26 cellular contexts compared by ENCODE assay signal in genomic region chr5:131771692-131772091, GRCh38. TPM values are rescaled to one million over a fixed set of nuclear protein-coding genes. Genes with fewer than 3 reads are reported as not detected.
DNase-seq lines count a peak whose midpoint lies in the region; ATAC-seq, FAIRE-seq and TF ChIP-seq lines count a peak whose summit lies in the region.
"Had no signal": no experiment of that assay in that cellular context is flagged by ENCODE, and none has a peak within 500 bp of the region (broad histone marks: within the 10 kb centered on the region; RNA-seq: fewer than 3 reads in every experiment).

No MANE protein-coding gene starts in this region.

- no peak for DNase-seq in GM12878 (ENCODE audit: low read depth, low spot score)
- no peak for DNase-seq in gastrocnemius medialis
- no peak for DNase-seq in stimulated activated naive CD4-positive, alpha-beta T cell (lab: John Stamatoyannopoulos, UW)
- no peak for DNase-seq in tibial nerve (ENCODE audit: low spot score in 2 of 2)
- DNase-seq in stimulated activated effector memory CD8-positive, alpha-beta T cell treated with anti-CD3 and anti-CD28 coated beads, Interleukin-12 subunit alpha, Interleukin-12 subunit beta, amount 100 ng/mL, for 72 hours (ENCODE audit: low spot score in 2 of 2): no peak
- DNase-seq in HTR-8/SVneo (ENCODE audit: insufficient read length, low spot score): no peak
- DNase-seq: 8988T; ACHN; C1 segment of cervical spinal cord; CD4-positive, alpha-beta memory T cell; CD4-positive, CD25-positive, alpha-beta regulatory T cell; CD8-positive, alpha-beta memory T cell; COR-L47; DMS 273 treated with DMSO at 0.1 percent for 48 hours; DMS153; DMS53; DMS79; DND-41; EL; GDM1 had no signal

- H4K20me1 ChIP-seq in BLaER1 treated with 17β-estradiol and CSF1 and Interleukin-3, amounts not matched to agents 10 nM and 100 nM: peaks cover 18 to 100% (median 57%) of the 10 kb centered on the region in 11 experiments; a peak in 18 of 22 replicates
- H4K20me1 ChIP-seq in GM12878 (ENCODE audit: control insufficient read depth, insufficient read depth): no peaks in the 10 kb centered on the region

- WGBS in GM12878 (ENCODE audit: insufficient coverage, insufficient replicate concordance, low lambda C conversion rate, missing lambda C conversion rate): 100% methylated on average over 4 of the region's 4 CpGs
- 85 to 87% methylated on average over 4 of the region's 4 CpGs for WGBS in tibial nerve, 2 donors

- H3K36me3 ChIP-seq in BLaER1 treated with 17β-estradiol and CSF1 and Interleukin-3, amounts not matched to agents 10 nM and 100 nM: peaks cover 10 to 45% (median 20%) of the 10 kb centered on the region in 11 experiments; a peak in 21 of 22 replicates
- no peaks in the 10 kb centered on the region for H3K36me3 ChIP-seq in GM12878 (ENCODE audit: control insufficient read depth in 2 of 2, insufficient read depth in 2 of 2, low read length in 1 of 2)
- no peaks in the 10 kb centered on the region for H3K36me3 ChIP-seq in neutrophil
- no peaks in the 10 kb centered on the region for H3K36me3 ChIP-seq in gastrocnemius medialis
- no peaks in the 10 kb centered on the region for H3K36me3 ChIP-seq in tibial nerve

- H3K9ac ChIP-seq in BLaER1 treated with 17β-estradiol and CSF1 and Interleukin-3, amounts not matched to agents 10 nM and 100 nM: no peak overlapping the region
- no peak overlapping the region for H3K9ac ChIP-seq in GM12878 (ENCODE audit: control insufficient read depth, insufficient read depth, low read length)

- intact Hi-C loops in GM12878 (cut with micrococcal nuclease; ENCODE audit: unreplicated experiment): no loop called here
- intact Hi-C loops in gastrocnemius medialis (cut with DNase I; ENCODE audit: low total_unique reads): no loop called here

- H3K36me3 Mint-ChIP-seq in stimulated activated effector memory CD8-positive, alpha-beta T cell treated with anti-CD3 and anti-CD28 coated beads, Interleukin-12 subunit alpha, Interleukin-12 subunit beta, amount 100 ng/mL, for 72 hours: no peaks in the 10 kb centered on the region
- H3K36me3 Mint-ChIP-seq: CD8-positive, alpha-beta memory T cell had no signal

- no peak overlapping the region for H2AFZ ChIP-seq in GM12878 (ENCODE audit: control insufficient read depth, low read depth, low read length)

- TF ChIP-seq EP300 in GM12878 (IDR thresholded peaks at IDR 0.05; ENCODE audit: borderline replicate concordance in 1 of 2, control insufficient read depth in 1 of 2, low read depth in 2 of 2, low read length in 2 of 2): no peak
- no peak for TF ChIP-seq EP300 in tibial nerve (IDR thresholded peaks at IDR 0.05)

- H3K27me3 ChIP-seq in BLaER1 treated with 17β-estradiol and CSF1 and Interleukin-3, amounts not matched to agents 10 nM and 100 nM: no peaks in the 10 kb centered on the region
- no peaks in the 10 kb centered on the region for H3K27me3 ChIP-seq in GM12878 (replicated peaks in 1 of 2; ENCODE audit: control insufficient read depth in 2 of 2, insufficient read depth in 2 of 2, low read length in 1 of 2)
- H3K27me3 ChIP-seq in neutrophil: no peaks in the 10 kb centered on the region
- H3K27me3 ChIP-seq in gastrocnemius medialis: no peaks in the 10 kb centered on the region
- no peaks in the 10 kb centered on the region for H3K27me3 ChIP-seq in tibial nerve

- RAD21 ChIA-PET in GM12878 (lab: Charles Lee; ENCODE audit: unreplicated experiment): no interaction called here

- peaks cover 11 to 58% (median 26%) of the 10 kb centered on the region in 10 experiments for H3K4me1 ChIP-seq in BLaER1 treated with 17β-estradiol and CSF1 and Interleukin-3, amounts not matched to agents 10 nM and 100 nM
- H3K4me1 ChIP-seq in GM12878 (ENCODE audit: control insufficient read depth, insufficient read depth, low read length): no peaks in the 10 kb centered on the region
- H3K4me1 ChIP-seq in neutrophil (ENCODE audit: control insufficient read depth in 1 of 2, insufficient read depth in 1 of 2, low read depth in 1 of 2, low read length in 1 of 2): peaks cover 7 to 40% of the 10 kb centered on the region in 2 experiments
- peaks cover 74 to 83% of the 10 kb centered on the region in 2 donors for H3K4me1 ChIP-seq in gastrocnemius medialis
- H3K4me1 ChIP-seq in tibial nerve: peaks cover 0 to 73% (median 3%) of the 10 kb centered on the region in 4 donors

- no TSS peak for BruUV-seq in GM12878 (replicated peaks; lab: Mats Ljungman, UMichigan)

- no peaks in the 10 kb centered on the region for H3K9me3 Mint-ChIP-seq in stimulated activated effector memory CD8-positive, alpha-beta T cell treated with anti-CD3 and anti-CD28 coated beads, Interleukin-12 subunit alpha, Interleukin-12 subunit beta, amount 100 ng/mL, for 72 hours
- H3K9me3 Mint-ChIP-seq: CD14-positive monocyte; CD4-positive, alpha-beta memory T cell; CD4-positive, CD25-positive, alpha-beta regulatory T cell had no signal

- H3K4me1 Mint-ChIP-seq in stimulated activated effector memory CD8-positive, alpha-beta T cell treated with anti-CD3 and anti-CD28 coated beads, Interleukin-12 subunit alpha, Interleukin-12 subunit beta, amount 100 ng/mL, for 72 hours: peaks cover 5% of the 10 kb centered on the region

- peak; percentile 27 for FAIRE-seq in GM12878 (lab: Jason Lieb, UNC)
- no peak for FAIRE-seq in HTR-8/SVneo (lab: Jason Lieb, UNC)
- FAIRE-seq: A204.1, GM12891, GM19239 had no signal

- H3K4me2 ChIP-seq in BLaER1 treated with 17β-estradiol and CSF1 and Interleukin-3, amounts not matched to agents 10 nM and 100 nM: peak overlapping the region in 6 of 11 experiments; percentile 5 to 69 (median 26); a peak in 9 of 22 replicates
- no peak overlapping the region for H3K4me2 ChIP-seq in GM12878 (ENCODE audit: control insufficient read depth, insufficient read depth)

- H3K4me3 Mint-ChIP-seq in stimulated activated effector memory CD8-positive, alpha-beta T cell treated with anti-CD3 and anti-CD28 coated beads, Interleukin-12 subunit alpha, Interleukin-12 subunit beta, amount 100 ng/mL, for 72 hours: no peak overlapping the region
- H3K4me3 Mint-ChIP-seq: CD14-positive monocyte; CD4-positive, alpha-beta memory T cell; CD4-positive, CD25-positive, alpha-beta regulatory T cell; CD8-positive, alpha-beta memory T cell had no signal

- CTCF ChIA-PET in GM12878 (lab: Yijun Ruan, JAX): no interaction called here

- in situ Hi-C loops in GM12878 (cut with MboI) (no loop called here), gastrocnemius medialis (cut with MboI; ENCODE audit: low sequenced_read_pairs in 4 of 4) (loop anchor here in 1 of 4 donors (25.0 kb wide), 1 partner anchor 609 kb away; the partner anchor contains the start of genes HINT1 and LYRM7)

- H3K27ac ChIP-seq in BLaER1 treated with 17β-estradiol and CSF1 and Interleukin-3, amounts not matched to agents 10 nM and 100 nM: no peak overlapping the region
- no peak overlapping the region for H3K27ac ChIP-seq in GM12878 (ENCODE audit: control insufficient read depth, insufficient read depth)
- peak overlapping the region; percentile 12 for H3K27ac ChIP-seq in neutrophil
- peak overlapping the region in 3 of 4 donors; percentile 1 to 59 (median 10) for H3K27ac ChIP-seq in gastrocnemius medialis
- no peak overlapping the region for H3K27ac ChIP-seq in tibial nerve

- POLR2A ChIA-PET in GM12878 (lab: Charles Lee): no interaction called here

- H3K9me3 ChIP-seq in BLaER1 treated with 17β-estradiol and CSF1 and Interleukin-3, amounts not matched to agents 10 nM and 100 nM (replicated peaks in 1 of 11): peaks cover 0 to 45% (median 30%) of the 10 kb centered on the region in 11 experiments; a peak in 19 of 22 replicates
- H3K9me3 ChIP-seq in GM12878 (replicated peaks; ENCODE audit: control insufficient read depth, insufficient read depth, low read length) (no peaks in the 10 kb centered on the region; the same call in 2 of the 3 replicates), neutrophil (no peaks in the 10 kb centered on the region), gastrocnemius medialis (no peaks in the 10 kb centered on the region), tibial nerve (no peaks in the 10 kb centered on the region)

- TF ChIP-seq POLR2A in GM12878 (IDR thresholded peaks at IDR 0.05; ENCODE audit: low read depth, low read length) (no peak), gastrocnemius medialis (IDR thresholded peaks at IDR 0.05) (no peak), tibial nerve (IDR thresholded peaks at IDR 0.05) (no peak)

- no peak for TF ChIP-seq RAD21 in GM12878 (IDR thresholded peaks at IDR 0.05; ENCODE audit: insufficient read depth, low read depth, low read length)

- ATAC-seq in GM12878: no peak
- no peak for ATAC-seq in gastrocnemius medialis
- ATAC-seq in stimulated activated effector memory CD8-positive, alpha-beta T cell treated with anti-CD3 and anti-CD28 coated beads, Interleukin-12 subunit alpha, Interleukin-12 subunit beta, amount 100 ng/mL, for 72 hours: no peak

- peaks cover 30% of the 10 kb centered on the region for H3K79me2 ChIP-seq in GM12878 (ENCODE audit: control insufficient read depth, insufficient read depth, low read length)

- no peak overlapping the region for H3K4me3 ChIP-seq in BLaER1 treated with 17β-estradiol and CSF1 and Interleukin-3, amounts not matched to agents 10 nM and 100 nM
- no peak overlapping the region for H3K4me3 ChIP-seq in GM12878
- H3K4me3 ChIP-seq in neutrophil (ENCODE audit: low read depth in 1 of 2, low read length in 1 of 2): no peak overlapping the region
- no peak overlapping the region for H3K4me3 ChIP-seq in gastrocnemius medialis
- H3K4me3 ChIP-seq in tibial nerve: no peak overlapping the region

- SMC1A ChIA-PET in GM12878 (lab: Charles Lee; ENCODE audit: uncharacterized antibody, unreplicated experiment): no interaction called here

- TF ChIP-seq CTCF in GM12878 (IDR thresholded peaks at IDR 0.05 in 2 of 3, conservative IDR thresholded peaks at IDR 0.05 in 1 of 3; ENCODE audit: control insufficient read depth in 2 of 3, extremely low read depth in 1 of 3, insufficient read depth in 1 of 3, low read depth in 3 of 3, low read length in 3 of 3): no peak
- TF ChIP-seq CTCF in neutrophil (IDR thresholded peaks at IDR 0.05): no peak
- no peak for TF ChIP-seq CTCF in gastrocnemius medialis (IDR thresholded peaks at IDR 0.05 in 4 of 5, conservative IDR thresholded peaks at IDR 0.05 in 1 of 5)
- no peak for TF ChIP-seq CTCF in tibial nerve (IDR thresholded peaks at IDR 0.05)

- no peak overlapping the region for H3K27ac Mint-ChIP-seq in stimulated activated effector memory CD8-positive, alpha-beta T cell treated with anti-CD3 and anti-CD28 coated beads, Interleukin-12 subunit alpha, Interleukin-12 subunit beta, amount 100 ng/mL, for 72 hours
- H3K27ac Mint-ChIP-seq: CD14-positive monocyte; CD4-positive, alpha-beta memory T cell; CD4-positive, CD25-positive, alpha-beta regulatory T cell had no signal

RNA-seq across cellular contexts. Expression of gene FNIP1, which starts 25.1 kb away (rescaled TPM):
- 139 and 147 TPM in 2 replicates for total RNA-seq in GM12878 (2013; cell fraction: nucleolus; rRNA removed)
- total RNA-seq in GM12878 (2014; rRNA removed) (16.1 and 19.5 TPM in 2 replicates), GM12878 (2014; rRNA removed; fragmentation: Illumina TruSeq; extraction: Trizol) (16.8 and 17.4 TPM in 2 replicates), GM12878 (2021) (17.0 and 18.0 TPM in 2 replicates), gastrocnemius medialis (10 to 100 TPM; 53.9 to 84.7 (median 66.9) TPM), tibial nerve (10 to 100 TPM; 36.0 to 42.7 (median 38.5) TPM)
- polyA plus RNA-seq in GM12878 (2011; ENCODE audit: low read depth): 7.4 TPM
- polyA plus RNA-seq in GM12878 (2011; rRNA removed) (13.8 and 19.5 TPM in 2 replicates), GM12878 (2014; fragmentation: Illumina TruSeq; extraction: Trizol) (9.9 and 12.6 TPM in 2 replicates), GM12878 (2014; fragmentation: Nextera tagmentation; extraction: Ambion mirVana) (1 to 10 TPM; 4.3 to 7.0 TPM), GM12878 (2014; rRNA removed) (7.4 and 8.1 TPM in 2 replicates), GM12878 (2016; fragmentation: Nextera tagmentation; extraction: Ambion mirVana) (10 to 100 TPM; 14.1 to 16.3 TPM)
- polyA plus RNA-seq in GM12878 (2011; cell fraction: cytosol; rRNA removed): 6.4 and 7.3 TPM in 2 replicates
- polyA plus RNA-seq in GM12878 (2011; cell fraction: nucleus; rRNA removed): 11.1 and 12.0 TPM in 2 replicates
- polyA plus RNA-seq in GM12878 (2012): 11.7 and 12.4 TPM in 2 replicates
- 27.7 and 28.5 TPM in 2 replicates for polyA minus RNA-seq in GM12878 (2011; rRNA and poly(A)+ RNA removed)
- 10.4 TPM in 2 replicates for polyA minus RNA-seq in GM12878 (2011; cell fraction: cytosol; rRNA and poly(A)+ RNA removed)
- 31.2 and 44.2 TPM in 2 replicates for polyA minus RNA-seq in GM12878 (2011; cell fraction: nucleus; rRNA and poly(A)+ RNA removed)

Comparison
In these comparisons a context has a peak if more than half of its experiments do, and no peak if none do; other contexts are left out.
1. H3K27ac ChIP-seq: peak in neutrophil (single experiment) and gastrocnemius medialis (3 of 4); none in BLaER1 treated with 17β-estradiol and CSF1 and Interleukin-3, amounts not matched to agents 10 nM and 100 nM (0 of 11), GM12878 (single experiment) and tibial nerve (0 of 4).